In genomic region chr3:6667354-6667753, GRCh38 we compare ENCODE assay signal across 28 cellular contexts.
"Had no signal": no experiment of that assay in that cellular context is flagged by ENCODE, and none has a peak within 500 bp of the region (broad histone marks: within the 10 kb centered on the region; RNA-seq: fewer than 3 reads in every experiment).

No MANE protein-coding gene starts in this region.

- H2AFZ ChIP-seq: hepatocyte had no signal

- DNase-seq: colonic mucosa; cortex of kidney; dermis blood vessel endothelial cell; dorsolateral prefrontal cortex; effector CD4-positive, alpha-beta T cell; effector CD8-positive, alpha-beta T cell; effector memory CD4-positive, alpha-beta T cell; effector memory CD8-positive, alpha-beta T cell; endodermal cell; erythroblast; foreskin fibroblast; foreskin keratinocyte; foreskin melanocyte; gastrocnemius medialis; glutamatergic neuron; head of caudate nucleus; heart left ventricle; heart right ventricle had no signal

- ATAC-seq: effector memory CD8-positive, alpha-beta T cell; esophagus mucosa; foreskin keratinocyte; gastrocnemius medialis; gastroesophageal sphincter; heart left ventricle; heart right ventricle had no signal

- H3K9me3 ChIP-seq: colonic mucosa, gastrocnemius medialis had no signal

- H3K4me2 ChIP-seq: hepatocyte had no signal

- H3K4me3 ChIP-seq: colonic mucosa, coronary artery, dorsolateral prefrontal cortex, esophagus muscularis mucosa, gastrocnemius medialis, gastroesophageal sphincter, heart left ventricle, heart right ventricle, hepatocyte had no signal

- FAIRE-seq: colon, endometrium, endothelial cell of umbilical vein, frontal cortex had no signal

- H3K27ac ChIP-seq: colonic mucosa, coronary artery, dorsolateral prefrontal cortex, epithelial cell of prostate, esophagus muscularis mucosa, foreskin keratinocyte, gastrocnemius medialis, gastroesophageal sphincter, heart left ventricle, heart right ventricle, hepatocyte had no signal

- H3K27me3 ChIP-seq: colonic mucosa, dorsolateral prefrontal cortex, esophagus muscularis mucosa, foreskin keratinocyte, gastrocnemius medialis, gastroesophageal sphincter, heart left ventricle, heart right ventricle, hepatocyte had no signal

- H3K79me2 ChIP-seq: hepatocyte had no signal

- H3K36me3 ChIP-seq: colonic mucosa, esophagus muscularis mucosa, gastrocnemius medialis, gastroesophageal sphincter, heart left ventricle, heart right ventricle had no signal

- H3K4me1 ChIP-seq: colonic mucosa, esophagus muscularis mucosa, foreskin keratinocyte, gastrocnemius medialis, gastroesophageal sphincter, heart left ventricle, heart right ventricle had no signal
